22 cellular contexts compared by ENCODE assay signal in genomic region chr14:64159588-64159987, GRCh38.
DNase-seq lines count a peak whose midpoint lies in the region; ATAC-seq, FAIRE-seq and TF ChIP-seq lines count a peak whose summit lies in the region.
"Had no signal": no experiment of that assay in that cellular context is flagged by ENCODE, and none has a peak within 500 bp of the region (broad histone marks: within the 10 kb centered on the region; RNA-seq: fewer than 3 reads in every experiment).

No MANE protein-coding gene starts in this region.

- DNase-seq in heart left ventricle (no peak), Right ventricle myocardium superior (no peak), Karpas-422 (peak; percentile 61), K562 (ENCODE audit: extremely low read depth in 1 of 4, low spot score in 3 of 4) (peak in 2 of 4 experiments; percentile 6 to 10), OCI-M1 (lab: John Stamatoyannopoulos, UW) (no peak)
- no peak for DNase-seq in stimulated activated effector memory CD8-positive, alpha-beta T cell treated with anti-CD3 and anti-CD28 coated beads, Interleukin-12 subunit alpha, Interleukin-12 subunit beta, amount 100 ng/mL, for 72 hours (ENCODE audit: low spot score in 2 of 2)
- DNase-seq: activated CD4-positive, alpha-beta T cell treated with anti-CD3 and anti-CD28 coated beads for 48 hours; activated naive CD8-positive, alpha-beta T cell treated with anti-CD3 and anti-CD28 coated beads, Interleukin-2, amount 10 ng/mL, durations not matched to agents 7 days and 5 days; body of pancreas; cortex of kidney; glutamatergic neuron; GOT3; immature natural killer cell; NCI-H2029; NCI-H446; stimulated activated CD4-positive, alpha-beta T cell treated with anti-CD3 and anti-CD28 coated beads, Interleukin-12 subunit alpha, Interleukin-12 subunit beta, amount 100 ng/mL, for 4 hours; stimulated activated CD8-positive, alpha-beta memory T cell treated with anti-CD3 and anti-CD28 coated beads, Interleukin-4, amount 100 ng/mL, for 48 hours; substantia nigra had no signal

- H3K4me1 ChIP-seq in heart left ventricle (no peaks in the 10 kb centered on the region), Karpas-422 (ENCODE audit: low read length) (no peaks in the 10 kb centered on the region), K562 (replicated peaks in 1 of 2; ENCODE audit: control insufficient read depth in 2 of 2, insufficient read depth in 2 of 2, low read length in 2 of 2) (no peaks in the 10 kb centered on the region)

- TF ChIP-seq POLR2A in heart left ventricle (IDR thresholded peaks at IDR 0.05) (no peak), K562 (conservative IDR thresholded peaks at IDR 0.05) (no peak), GM18505 (IDR thresholded peaks at IDR 0.05; ENCODE audit: borderline replicate concordance, extremely low read depth, insufficient read depth, insufficient read length) (no peak)

- H3K27ac Mint-ChIP-seq in stimulated activated effector memory CD8-positive, alpha-beta T cell treated with anti-CD3 and anti-CD28 coated beads, Interleukin-12 subunit alpha, Interleukin-12 subunit beta, amount 100 ng/mL, for 72 hours, result peak overlapping the region; percentile 76
- H3K27ac Mint-ChIP-seq: activated naive CD8-positive, alpha-beta T cell treated with anti-CD3 and anti-CD28 coated beads, Interleukin-2, amount 10 ng/mL, durations not matched to agents 7 days and 5 days had no signal

- in situ Hi-C loops in K562 (cut with MboI), result no loop called here

- H3K79me2 ChIP-seq in Karpas-422 (ENCODE audit: low read length) (no peaks in the 10 kb centered on the region), K562 (ENCODE audit: control insufficient read depth, insufficient read depth, low read length) (no peaks in the 10 kb centered on the region)

- H3K27ac ChIP-seq in heart left ventricle, result no peak overlapping the region
- H3K27ac ChIP-seq in Karpas-422 (ENCODE audit: low read length), result no peak overlapping the region
- H3K27ac ChIP-seq in K562 (ENCODE audit: extremely low read depth, low read depth, low read length), result no peak overlapping the region
- H3K27ac ChIP-seq: body of pancreas, C4-2B, KMS-11 had no signal

- no peak for TF ChIP-seq EP300 in K562 (IDR thresholded peaks at IDR 0.05; ENCODE audit: low read length)

- no peaks in the 10 kb centered on the region for H3K9me1 ChIP-seq in K562 (ENCODE audit: control insufficient read depth, insufficient read depth, low read length)

- no peaks in the 10 kb centered on the region for H4K20me1 ChIP-seq in Karpas-422 (ENCODE audit: insufficient read depth, low read depth, low read length)
- no peaks in the 10 kb centered on the region for H4K20me1 ChIP-seq in K562 (replicated peaks; ENCODE audit: control insufficient read depth, insufficient read depth, low read length)

- H3K9ac ChIP-seq in Karpas-422 (ENCODE audit: low read length) (no peak overlapping the region), K562 (ENCODE audit: insufficient read depth in 1 of 2, low read depth in 2 of 2, low read length in 2 of 2) (no peak overlapping the region)
- H3K9ac ChIP-seq: KMS-11 had no signal

- no peaks in the 10 kb centered on the region for H3K9me3 Mint-ChIP-seq in stimulated activated effector memory CD8-positive, alpha-beta T cell treated with anti-CD3 and anti-CD28 coated beads, Interleukin-12 subunit alpha, Interleukin-12 subunit beta, amount 100 ng/mL, for 72 hours
- H3K9me3 Mint-ChIP-seq: activated naive CD8-positive, alpha-beta T cell treated with anti-CD3 and anti-CD28 coated beads, Interleukin-2, amount 10 ng/mL, durations not matched to agents 7 days and 5 days; immature natural killer cell had no signal

- no peak overlapping the region for H2AFZ ChIP-seq in Karpas-422 (ENCODE audit: low read length)
- no peak overlapping the region for H2AFZ ChIP-seq in K562 (ENCODE audit: low read depth, low read length)

- WGBS in heart left ventricle, 4 donors, result 93 to 96% (median 94%) methylated on average over 3 of the region's 3 CpGs
- WGBS in K562 (ENCODE audit: insufficient coverage, low coverage, missing lambda C conversion rate), result 27% methylated on average over 3 of the region's 3 CpGs

- POLR2A ChIA-PET in K562 (lab: Yijun Ruan, JAX), result no interaction called here

- peaks cover 76% of the 10 kb centered on the region for H3K36me3 Mint-ChIP-seq in stimulated activated effector memory CD8-positive, alpha-beta T cell treated with anti-CD3 and anti-CD28 coated beads, Interleukin-12 subunit alpha, Interleukin-12 subunit beta, amount 100 ng/mL, for 72 hours

- H3K9me3 ChIP-seq in heart left ventricle (no peaks in the 10 kb centered on the region), Karpas-422 (ENCODE audit: low read length) (no peaks in the 10 kb centered on the region), K562 (replicated peaks; ENCODE audit: control insufficient read depth, insufficient read depth, low read depth, low read length) (no peaks in the 10 kb centered on the region)
- H3K9me3 ChIP-seq: body of pancreas had no signal

- ATAC-seq in heart left ventricle (no peak), Right ventricle myocardium superior (ENCODE audit: poor library complexity) (no peak), K562 (0 out of 3 replicates have a peak, but pooled peaks have one; percentile 41), GM18505 (IDR thresholded peaks at IDR 0.05; ENCODE audit: unreplicated experiment) (no peak), HG02870 (IDR thresholded peaks at IDR 0.05; ENCODE audit: unreplicated experiment) (no peak)
- ATAC-seq in stimulated activated effector memory CD8-positive, alpha-beta T cell treated with anti-CD3 and anti-CD28 coated beads, Interleukin-12 subunit alpha, Interleukin-12 subunit beta, amount 100 ng/mL, for 72 hours, result no peak
- ATAC-seq: body of pancreas had no signal

- no peak overlapping the region for H3K4me2 ChIP-seq in Karpas-422 (ENCODE audit: low read depth, low read length, poor library complexity, severe bottlenecking)
- H3K4me2 ChIP-seq in K562 (ENCODE audit: insufficient read depth, low read length), result no peak overlapping the region
- H3K4me2 ChIP-seq: KMS-11 had no signal

- TF ChIP-seq RAD21 in K562 (CRISPR knock-in tag; conservative IDR thresholded peaks at IDR 0.05 in 1 of 2, IDR thresholded peaks at IDR 0.05 in 1 of 2), result peak; percentile 36 to 58; a peak in 2 of 4 replicates

- no peaks in the 10 kb centered on the region for H3K9me2 ChIP-seq in Karpas-422 (replicated peaks; ENCODE audit: insufficient read depth, low read length)

- H3K36me3 ChIP-seq in heart left ventricle, result peaks cover 0 to 92% (median 68%) of the 10 kb centered on the region in 9 donors
- H3K36me3 ChIP-seq in Karpas-422 (ENCODE audit: insufficient read depth, low read length), result no peaks in the 10 kb centered on the region
- no peaks in the 10 kb centered on the region for H3K36me3 ChIP-seq in K562 (ENCODE audit: control insufficient read depth, insufficient read depth, low read length)

- CTCF ChIA-PET in K562 (lab: Yijun Ruan, JAX; ENCODE audit: low intra/inter-chr PET ratio), result interaction anchor here (0.5 to 1.4 kb wide), 5 partner anchors 120 to 144 kb away, joined by 3 to 6 read pairs (median 3); partner anchors contain the start of gene ESR2

- no peaks in the 10 kb centered on the region for H3K27me3 ChIP-seq in heart left ventricle
- no peaks in the 10 kb centered on the region for H3K27me3 ChIP-seq in Karpas-422 (ENCODE audit: low read length)
- H3K27me3 ChIP-seq in K562 (ENCODE audit: control insufficient read depth in 2 of 2, insufficient read depth in 2 of 2, low read length in 2 of 2), result peaks cover 3 to 5% of the 10 kb centered on the region in 2 experiments; a peak in 4 of 5 replicates
- H3K27me3 ChIP-seq: body of pancreas had no signal

- TF ChIP-seq CTCF in heart left ventricle (IDR thresholded peaks at IDR 0.05) (peak in 8 of 12 donors; percentile 18 to 45 (median 24)), K562 (IDR thresholded peaks at IDR 0.05 in 2 of 3, conservative IDR thresholded peaks at IDR 0.05 in 1 of 3; ENCODE audit: insufficient read depth in 2 of 3, low read depth in 1 of 3, low read length in 3 of 3) (peak in 2 of 3 experiments; percentile 44 to 53; a peak in 3 of 6 replicates)

- no peak for FAIRE-seq in K562 (lab: Jason Lieb, UNC)

- H3K4me3 Mint-ChIP-seq in stimulated activated effector memory CD8-positive, alpha-beta T cell treated with anti-CD3 and anti-CD28 coated beads, Interleukin-12 subunit alpha, Interleukin-12 subunit beta, amount 100 ng/mL, for 72 hours, result no peak overlapping the region
- H3K4me3 Mint-ChIP-seq: activated naive CD8-positive, alpha-beta T cell treated with anti-CD3 and anti-CD28 coated beads, Interleukin-2, amount 10 ng/mL, durations not matched to agents 7 days and 5 days; immature natural killer cell had no signal

- intact Hi-C loops in heart left ventricle (cut with DNase I), result loop anchor here in 3 of 10 donors (5.0 kb wide), 3 partner anchors 133 to 143 kb away; partner anchors contain the start of gene ESR2 (in 1 of the 3)
- intact Hi-C loops in Right ventricle myocardium superior (cut with DNase I), result loop anchor here (2.0 kb wide), 1 partner anchor 135 kb away; the partner anchor contains the start of gene ESR2
- intact Hi-C loops in K562 (cut with micrococcal nuclease), result loop anchor here (1.0 kb wide), 1 partner anchor 136 kb away; no protein-coding TSS in a partner anchor

- no TSS peak for BruUV-seq in K562 (replicated peaks; lab: Mats Ljungman, UMichigan)

- H3K4me3 ChIP-seq in heart left ventricle (no peak overlapping the region), Karpas-422 (ENCODE audit: low read length) (no peak overlapping the region), K562 (no peak overlapping the region)
- H3K4me3 ChIP-seq: body of pancreas had no signal

- H3K4me1 Mint-ChIP-seq in stimulated activated effector memory CD8-positive, alpha-beta T cell treated with anti-CD3 and anti-CD28 coated beads, Interleukin-12 subunit alpha, Interleukin-12 subunit beta, amount 100 ng/mL, for 72 hours, result no peaks in the 10 kb centered on the region
- H3K4me1 Mint-ChIP-seq: activated naive CD8-positive, alpha-beta T cell treated with anti-CD3 and anti-CD28 coated beads, Interleukin-2, amount 10 ng/mL, durations not matched to agents 7 days and 5 days; immature natural killer cell had no signal

TF ChIP-seq in K562, 482 proteins besides CTCF, POLR2A, EP300 and RAD21:
- TF ChIP-seq SMC3 (conservative IDR thresholded peaks at IDR 0.05; ENCODE audit: insufficient read depth, low read depth, low read length) (0 out of 2 replicates have a peak, but pooled peaks have one; percentile 31), VEZF1 (CRISPR knock-in tag; IDR thresholded peaks at IDR 0.05) (no peak)
